Comparison of ENCODE assay signal across 1 cellular context in the genomic region with DNA sequence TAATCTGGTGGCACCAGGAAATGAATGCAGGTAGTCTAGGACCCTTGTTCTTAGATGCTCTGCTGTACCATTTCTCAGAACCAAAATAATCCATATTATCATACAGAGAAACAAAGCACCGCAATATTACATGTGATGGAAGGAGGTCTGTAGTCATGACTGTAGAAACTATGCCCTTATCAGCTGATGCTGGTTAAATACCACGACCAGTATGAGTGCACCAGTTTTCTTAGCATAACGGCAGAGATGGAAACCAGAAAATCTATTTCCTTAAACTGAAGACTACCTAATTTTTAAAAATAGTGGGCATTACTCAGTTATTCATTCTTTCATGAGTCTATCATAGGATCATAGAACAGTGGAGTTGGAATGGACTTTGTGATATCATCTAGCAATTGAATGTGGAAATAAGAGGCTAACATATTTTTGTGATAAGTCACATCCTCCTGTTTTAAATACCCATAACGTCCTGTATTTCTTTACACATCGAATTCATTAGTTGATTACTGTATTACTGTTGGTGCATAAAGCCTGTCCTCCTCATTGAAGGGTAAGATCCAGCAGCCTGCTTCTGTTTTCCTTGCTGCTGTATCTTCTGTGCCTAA.
TF ChIP-seq lines count a peak whose summit lies in the region.

No MANE protein-coding gene starts in this region.

TF ChIP-seq in IMR-90, 13 proteins besides CTCF, POLR2A, EP300 and RAD21:
- TF ChIP-seq CEBPB (IDR thresholded peaks at IDR 0.05; ENCODE audit: low read depth, low read length): 0 out of 2 replicates have a peak, but pooled peaks have one; percentile 19
- no peak for TF ChIP-seq MAFK (IDR thresholded peaks at IDR 0.05; ENCODE audit: low read depth, low read length)
TF ChIP-seq in IMR-90: peak in this region for 1.
